ENCODE assay signal across 1 cellular context in genomic region chr10:99761395-99761794, GRCh38.
A peak's percentile ranks its signal among the peaks of the same experiment; 100 is the strongest.
TF ChIP-seq lines count a peak whose summit lies in the region.

No MANE protein-coding gene starts in this region.

TF ChIP-seq in HepG2, 621 proteins besides CTCF, POLR2A, EP300 and RAD21:
- TF ChIP-seq TCF7L2 (IDR thresholded peaks at IDR 0.05; ENCODE audit: low read depth, low read length), result no peak
- no peak for TF ChIP-seq IKZF4 (CRISPR knock-in tag; IDR thresholded peaks at IDR 0.05; ENCODE audit: borderline replicate concordance, low read depth, not compliant biosample characterization)
- TF ChIP-seq ZSCAN22 (CRISPR knock-in tag; IDR thresholded peaks at IDR 0.05), result 0 out of 2 replicates have a peak, but pooled peaks have one; percentile 26
